ENCODE assay signal across 7 cellular contexts in genomic region chr9:27572918-27573698, GRCh38. TPM values are rescaled to one million over a fixed set of nuclear protein-coding genes. Genes with fewer than 3 reads are reported as not detected.
DNase-seq lines count a peak whose midpoint lies in the region; ATAC-seq, FAIRE-seq and TF ChIP-seq lines count a peak whose summit lies in the region.

C9orf72 (minus strand) TSS chr9:27573481; CDS start chr9:27567120, 6,361 bp downstream.

- no peaks in the 10 kb centered on the region for H3K27me3 ChIP-seq in left lung

- peak within 1 kb of the TSS; percentile 99 for H3K27ac ChIP-seq in caudate nucleus (ENCODE audit: low read depth, low read length)
- peak within 1 kb of the TSS; percentile 99 to 100 for H3K27ac ChIP-seq in left lung

- CTCF ChIA-PET in activated B cell treated with CpG ODN at 0.5 μM for 24 hours (lab: Charles Lee) = interaction anchor here (0.6 to 1.0 kb wide), 2 partner anchors 14 to 240 kb away, joined by 3 read pairs; no protein-coding TSS in a partner anchor

- H3K36me3 ChIP-seq in left lung = no peaks in the 10 kb centered on the region

- peaks cover 2% of the 10 kb centered on the region for H3K9me3 Mint-ChIP-seq in activated B cell treated with CpG ODN at 0.5 μM for 24 hours

- POLR2A ChIA-PET in activated B cell treated with CpG ODN at 0.5 μM for 24 hours (lab: Charles Lee) = interaction anchor here (0.6 to 2.3 kb wide), 11 partner anchors 10 to 626 kb away, joined by 3 to 13 read pairs (median 6); partner anchors contain the start of genes IFT74 and PLAA

- no peak for TF ChIP-seq CTCF in activated B cell treated with CpG ODN at 0.5 μM for 24 hours (IDR thresholded peaks at IDR 0.05)
- TF ChIP-seq CTCF in left lung (IDR thresholded peaks at IDR 0.05) = no peak

- intact Hi-C loops in activated B cell treated with CpG ODN at 0.5 μM for 24 hours (cut with micrococcal nuclease) = loop anchor here (1.0 to 5.0 kb wide), 7 partner anchors 44 to 680 kb away; partner anchors contain the start of genes CAAP1, MOB3B and PLAA
- intact Hi-C loops in left lung (cut with DNase I) = no loop called here

- peak within 1 kb of the TSS; percentile 81 to 88 for H3K4me3 ChIP-seq in left lung

- H3K27me3 Mint-ChIP-seq in activated B cell treated with CpG ODN at 0.5 μM for 24 hours = no peaks in the 10 kb centered on the region

- ATAC-seq in activated B cell treated with CpG ODN at 0.5 μM for 24 hours (ENCODE audit: low read depth) (peak; percentile 74), left lung (peak; percentile 95)

- peaks cover 24% of the 10 kb centered on the region for H3K4me1 Mint-ChIP-seq in activated B cell treated with CpG ODN at 0.5 μM for 24 hours

- H3K36me3 Mint-ChIP-seq in activated B cell treated with CpG ODN at 0.5 μM for 24 hours (ENCODE audit: low read depth) = peaks cover 5% of the 10 kb centered on the region

- TF ChIP-seq POLR2A in GM12891 (IDR thresholded peaks at IDR 0.05; ENCODE audit: low read depth, low read length) = peak; percentile 41; the same call in 1 of the 2 replicates

- FAIRE-seq in GM12891 (lab: Jason Lieb, UNC) = peak; percentile 20

- H3K27ac Mint-ChIP-seq in activated B cell treated with CpG ODN at 0.5 μM for 24 hours = peak within 1 kb of the TSS; percentile 99

- peaks cover 11 to 36% of the 10 kb centered on the region in 2 donors for H3K4me1 ChIP-seq in left lung

- DNase-seq in GM12891 (ENCODE audit: insufficient read length, low spot score) (peak; percentile 58), H4 (ENCODE audit: low spot score) (peak; percentile 14), LoVo (ENCODE audit: low spot score) (peak; percentile 78), activated B cell treated with CpG ODN at 0.5 μM for 24 hours (peak; percentile 87), caudate nucleus (lab: John Stamatoyannopoulos, UW) (peak in 60 of 61 donors; percentile 35 to 97 (median 86)), left lung (peak; percentile 88 to 95)
- peak; percentile 87 to 92 for DNase-seq in stimulated activated CD4-positive, alpha-beta T cell treated with anti-CD3 and anti-CD28 coated beads, Interleukin-4, amount 100 ng/mL, for 4 hours

- H3K4me3 Mint-ChIP-seq in activated B cell treated with CpG ODN at 0.5 μM for 24 hours = peak within 1 kb of the TSS; percentile 97

- peaks cover 0 to 3% of the 10 kb centered on the region in 2 donors for H3K9me3 ChIP-seq in left lung

TF ChIP-seq in GM12891, 5 proteins besides CTCF, POLR2A, EP300 and RAD21:
- TF ChIP-seq PAX5 (IDR thresholded peaks at IDR 0.05; ENCODE audit: insufficient read depth, low read length, severe bottlenecking) (peak; percentile 51), POLR2AphosphoS5 (IDR thresholded peaks at IDR 0.05; ENCODE audit: low read depth, low read length) (0 out of 2 replicates have a peak, but pooled peaks have one; percentile 45), TAF1 (IDR thresholded peaks at IDR 0.05; ENCODE audit: low read depth, low read length) (peak; percentile 30), POU2F2 (IDR thresholded peaks at IDR 0.05; ENCODE audit: low read depth, low read length) (no peak), SPI1 (IDR thresholded peaks at IDR 0.05; ENCODE audit: low read depth, low read length) (no peak)

RNA-seq across cellular contexts. Expression of gene C9orf72, which starts in this region (rescaled TPM):
- 3.2 TPM for polyA plus RNA-seq in GM12891 (2012; ENCODE audit: low read depth, missing spikeins)
- 6.4 and 8.8 TPM in 2 replicates for total RNA-seq in H4 (2014; rRNA removed; shearing (Covaris generic))
- total RNA-seq in activated B cell treated with CpG ODN at 0.5 μM for 24 hours (15.2 and 15.3 TPM in 2 replicates), left lung (10 to 100 TPM; 17.1 to 32.4 TPM)

Comparison
In these comparisons a context has a peak if more than half of its experiments do, and no peak if none do; other contexts are left out.
1. Peak in every context shown above with its lines: DNase-seq, ATAC-seq, H3K4me3 ChIP-seq and H3K27ac ChIP-seq.
2. DNase-seq: peak in every context shown above with its lines; median percentile 92 in left lung; 90 in stimulated activated CD4-positive, alpha-beta T cell treated with anti-CD3 and anti-CD28 coated beads, Interleukin-4, amount 100 ng/mL, for 4 hours; 87 in activated B cell treated with CpG ODN at 0.5 μM for 24 hours; 86 in caudate nucleus; 78 in LoVo; 58 in GM12891; 14 in H4.